ENCODE assay signal across 21 cellular contexts in genomic region chr6:147909645-147910044, GRCh38.
A peak's percentile ranks its signal among the peaks of the same experiment; 100 is the strongest.
DNase-seq lines count a peak whose midpoint lies in the region; ATAC-seq and TF ChIP-seq lines count a peak whose summit lies in the region.
"Had no signal": no experiment of that assay in that cellular context is flagged by ENCODE, and none has a peak within 500 bp of the region (broad histone marks: within the 10 kb centered on the region; RNA-seq: fewer than 3 reads in every experiment).

No MANE protein-coding gene starts in this region.

- peaks cover 1% of the 10 kb centered on the region for H3K36me3 Mint-ChIP-seq in neural progenitor cell
- H3K36me3 Mint-ChIP-seq: activated naive CD8-positive, alpha-beta T cell had no signal

- CTCF ChIA-PET in IMR-90 (lab: Yijun Ruan, JAX), result interaction anchor here (0.6 kb wide), 1 partner anchor 19 kb away, joined by 5 read pairs; no protein-coding TSS in a partner anchor

- no CpG with 5 or more reads among the region's 7 CpGs for WGBS in IMR-90 (ENCODE audit: extremely low coverage in 2 of 2, insufficient read length in 1 of 2), 2 experiments

- no peak overlapping the region; the same call in 1 of the 2 replicates for H2BK20ac ChIP-seq in IMR-90 (ENCODE audit: low read depth, low read length)

- no peak overlapping the region for H3K4ac ChIP-seq in IMR-90 (ENCODE audit: low read depth, low read length)

- no peak overlapping the region for H4K91ac ChIP-seq in IMR-90 (ENCODE audit: insufficient read depth, low read depth, low read length)

- H2BK120ac ChIP-seq in IMR-90 (ENCODE audit: low read depth, low read length), result no peak overlapping the region

- peaks cover 18% of the 10 kb centered on the region for H3K4me1 Mint-ChIP-seq in neural progenitor cell

- no peaks in the 10 kb centered on the region for H3F3A ChIP-seq in neural progenitor cell (ENCODE audit: low read depth)

- H3K9me1 ChIP-seq in IMR-90 (ENCODE audit: insufficient read depth, low read length), result no peaks in the 10 kb centered on the region

- no peak for TF ChIP-seq POLR2A in IMR-90 (IDR thresholded peaks at IDR 0.05; ENCODE audit: low read depth, low read length)

- H3K27ac Mint-ChIP-seq in neural progenitor cell, result no peak overlapping the region
- H3K27ac Mint-ChIP-seq: activated naive CD8-positive, alpha-beta T cell; CD4-positive, alpha-beta T cell; dendritic cell treated with granulocyte-macrophage colony-stimulating factor and Interleukin-4, amounts not matched to agents 40 ng/mL and 50 ng/mL, for 4 days had no signal

- H3K79me1 ChIP-seq in IMR-90 (ENCODE audit: low read depth in 1 of 2, low read length in 2 of 2), result no peaks in the 10 kb centered on the region

- H3K14ac ChIP-seq in IMR-90 (replicated peaks; ENCODE audit: low read depth, low read length), result no peak overlapping the region

- H3K4me3 Mint-ChIP-seq in neural progenitor cell, result no peak overlapping the region
- H3K4me3 Mint-ChIP-seq: activated naive CD8-positive, alpha-beta T cell; CD4-positive, alpha-beta T cell; dendritic cell treated with granulocyte-macrophage colony-stimulating factor and Interleukin-4, amounts not matched to agents 40 ng/mL and 50 ng/mL, for 4 days had no signal

- no peak overlapping the region for H2AK9ac ChIP-seq in IMR-90 (replicated peaks; ENCODE audit: low read depth, low read length, poor library complexity)

- no peak overlapping the region for H3K4me2 ChIP-seq in IMR-90 (ENCODE audit: low read depth, low read length)
- H3K4me2 ChIP-seq in neural progenitor cell, result no peak overlapping the region
- H3K4me2 ChIP-seq: hepatocyte, PC-9 had no signal

- no peak overlapping the region for H2BK15ac ChIP-seq in IMR-90 (ENCODE audit: low read depth, low read length)

- no peak overlapping the region for H3K23ac ChIP-seq in IMR-90 (ENCODE audit: low read depth, low read length)

- no peak for TF ChIP-seq RAD21 in IMR-90 (IDR thresholded peaks at IDR 0.05; ENCODE audit: low read length)

- H3K27me3 ChIP-seq in IMR-90 (ENCODE audit: control insufficient read depth, insufficient read depth, low read length) (no peaks in the 10 kb centered on the region), lower lobe of right lung (ENCODE audit: low read depth) (no peaks in the 10 kb centered on the region), neural progenitor cell (no peaks in the 10 kb centered on the region)
- H3K27me3 ChIP-seq: foreskin keratinocyte, hepatocyte, neutrophil, suprapubic skin had no signal

- H3K4me1 ChIP-seq in IMR-90 (ENCODE audit: control insufficient read depth, insufficient read depth, low read length), result no peaks in the 10 kb centered on the region
- no peaks in the 10 kb centered on the region for H3K4me1 ChIP-seq in lower lobe of right lung
- no peaks in the 10 kb centered on the region for H3K4me1 ChIP-seq in neural progenitor cell
- H3K4me1 ChIP-seq: foreskin keratinocyte, suprapubic skin had no signal

- BruUV-seq in IMR-90 (replicated peaks; lab: Mats Ljungman, UMichigan), result no TSS peak

- H2AFZ ChIP-seq in IMR-90 (replicated peaks; ENCODE audit: low read length, poor library complexity) (no peak overlapping the region), neural progenitor cell (replicated peaks) (no peak overlapping the region)
- H2AFZ ChIP-seq: hepatocyte, PC-9 had no signal

- H3K9me3 ChIP-seq in IMR-90 (ENCODE audit: control insufficient read depth, insufficient read depth, low read length) (no peaks in the 10 kb centered on the region), lower lobe of right lung (no peaks in the 10 kb centered on the region), neural progenitor cell (ENCODE audit: low read depth) (no peaks in the 10 kb centered on the region)
- H3K9me3 ChIP-seq: neutrophil, suprapubic skin had no signal

- H3K27me3 Mint-ChIP-seq in neural progenitor cell (ENCODE audit: insufficient read depth, low read depth), result no peaks in the 10 kb centered on the region
- H3K27me3 Mint-ChIP-seq: activated naive CD8-positive, alpha-beta T cell; CD4-positive, alpha-beta T cell; dendritic cell treated with granulocyte-macrophage colony-stimulating factor and Interleukin-4, amounts not matched to agents 40 ng/mL and 50 ng/mL, for 4 days had no signal

- intact Hi-C loops in IMR-90 (cut with micrococcal nuclease) (no loop called here), lower lobe of right lung (cut with DNase I) (no loop called here)

- H2BK5ac ChIP-seq in IMR-90 (ENCODE audit: low read depth, low read length, poor library complexity, severe bottlenecking), result no peak overlapping the region

- H3K27ac ChIP-seq in C4-2B (0 out of 2 replicates have a peak overlapping the region, but pooled peaks have one; percentile 24), IMR-90 (ENCODE audit: insufficient read depth, low read length) (no peak overlapping the region), lower lobe of right lung (no peak overlapping the region), neural progenitor cell (no peak overlapping the region)
- H3K27ac ChIP-seq: foreskin keratinocyte, hepatocyte, neutrophil, PC-9, suprapubic skin had no signal

- H3K4me3 ChIP-seq in IMR-90 (ENCODE audit: insufficient read depth, low read depth, low read length), result no peak overlapping the region
- H3K4me3 ChIP-seq in lower lobe of right lung, result no peak overlapping the region
- H3K4me3 ChIP-seq in neural progenitor cell, result no peak overlapping the region
- H3K4me3 ChIP-seq: hepatocyte, PC-9, suprapubic skin had no signal

- peak; percentile 39 for DNase-seq in IMR-90
- DNase-seq in astrocyte of the hippocampus (ENCODE audit: low read depth, low spot score), result peak; percentile 60
- DNase-seq in myocyte (ENCODE audit: low read depth), result peak; percentile 93
- DNase-seq in activated CD4-positive, CD25-positive, alpha-beta regulatory T cell (lab: John Stamatoyannopoulos, UW), result no peak
- no peak for DNase-seq in lower lobe of right lung
- no peak for DNase-seq in neural progenitor cell (ENCODE audit: low spot score)
- no peak for DNase-seq in T-helper 1 cell
- DNase-seq: activated CD4-positive, CD25-positive, alpha-beta regulatory T cell treated with anti-CD3 and anti-CD28 coated beads, Interleukin-2, amount 50 U/mL, for 72 hours; CD4-positive, alpha-beta T cell; foreskin keratinocyte; islet precursor cell; NCI-H1436; NCI-H2171 treated with DMSO at 0.1 percent for 48 hours; PC-9; T1000 had no signal

- no peak overlapping the region for H3K56ac ChIP-seq in IMR-90 (ENCODE audit: extremely low read depth, insufficient read depth, low read length)

- no peak overlapping the region for H3K18ac ChIP-seq in IMR-90 (ENCODE audit: low read depth, low read length)

- no peak overlapping the region for H4K8ac ChIP-seq in IMR-90 (ENCODE audit: low read depth in 2 of 2, low read length in 2 of 2)

- H2AK5ac ChIP-seq in IMR-90 (ENCODE audit: low read depth, low read length), result no peak overlapping the region

- in situ Hi-C loops in IMR-90 (cut with MboI; ENCODE audit: low sequenced_read_pairs), result no loop called here

- no peaks in the 10 kb centered on the region for H3K9me3 Mint-ChIP-seq in neural progenitor cell
- H3K9me3 Mint-ChIP-seq: CD4-positive, alpha-beta T cell had no signal

- H4K5ac ChIP-seq in IMR-90 (ENCODE audit: low read depth, low read length), result no peak overlapping the region

- H4K20me1 ChIP-seq in IMR-90 (ENCODE audit: insufficient read depth, low read length) (no peaks in the 10 kb centered on the region), neural progenitor cell (ENCODE audit: low read depth) (no peaks in the 10 kb centered on the region)

- ATAC-seq in IMR-90 (ENCODE audit: low read depth), result peak; percentile 81
- no peak for ATAC-seq in lower lobe of right lung
- ATAC-seq: foreskin keratinocyte had no signal

- H3K79me2 ChIP-seq in neural progenitor cell (ENCODE audit: low read depth), result no peaks in the 10 kb centered on the region
- H3K79me2 ChIP-seq: hepatocyte had no signal

- H3K36me3 ChIP-seq in IMR-90 (ENCODE audit: control insufficient read depth, insufficient read depth, low read length) (no peaks in the 10 kb centered on the region), lower lobe of right lung (no peaks in the 10 kb centered on the region), neural progenitor cell (no peaks in the 10 kb centered on the region)
- H3K36me3 ChIP-seq: neutrophil, suprapubic skin had no signal

- POLR2A ChIA-PET in IMR-90 (lab: Charles Lee; ENCODE audit: unreplicated experiment), result no interaction called here

- H3K9ac ChIP-seq in IMR-90 (ENCODE audit: low read depth, low read length) (no peak overlapping the region), neural progenitor cell (no peak overlapping the region)

- no peak for TF ChIP-seq CTCF in C4-2B (conservative IDR thresholded peaks at IDR 0.05)
- TF ChIP-seq CTCF in IMR-90 (conservative IDR thresholded peaks at IDR 0.05; ENCODE audit: low read depth, low read length), result no peak
- TF ChIP-seq CTCF in lower lobe of right lung (IDR thresholded peaks at IDR 0.05), result no peak
- TF ChIP-seq CTCF in neural progenitor cell (IDR thresholded peaks at IDR 0.05), result no peak

- dilution Hi-C loops in IMR-90 (cut with HindIII; ENCODE audit: low sequenced_read_pairs, unreplicated experiment), result no loop called here

TF ChIP-seq in IMR-90, 13 proteins besides CTCF, POLR2A, EP300 and RAD21 (continues in another document):
- no peak for TF ChIP-seq MXI1 (IDR thresholded peaks at IDR 0.05; ENCODE audit: borderline replicate concordance, low read depth, low read length)
- TF ChIP-seq SMC3 (IDR thresholded peaks at IDR 0.05; ENCODE audit: low read depth, low read length), result no peak
- no peak for TF ChIP-seq ELK1 (IDR thresholded peaks at IDR 0.05; ENCODE audit: borderline replicate concordance, low read depth, low read length)
- TF ChIP-seq CHD1 (IDR thresholded peaks at IDR 0.05; ENCODE audit: low read depth, low read length), result no peak
- no peak for TF ChIP-seq RCOR1 (IDR thresholded peaks at IDR 0.05; ENCODE audit: insufficient replicate concordance, low read length)
- no peak for TF ChIP-seq MAFK (IDR thresholded peaks at IDR 0.05; ENCODE audit: low read depth, low read length)
- TF ChIP-seq CEBPB (IDR thresholded peaks at IDR 0.05; ENCODE audit: low read depth, low read length), result no peak
- no peak for TF ChIP-seq MAZ (IDR thresholded peaks at IDR 0.05; ENCODE audit: borderline replicate concordance, low read depth, low read length)
- no peak for TF ChIP-seq BHLHE40 (IDR thresholded peaks at IDR 0.05; ENCODE audit: low read depth, low read length)
- TF ChIP-seq RFX5 (IDR thresholded peaks at IDR 0.05; ENCODE audit: low read depth, low read length), result no peak

Comparison
In these comparisons a context has a peak if more than half of its experiments do, and no peak if none do; other contexts are left out.
1. DNase-seq: peak in IMR-90 (single experiment), astrocyte of the hippocampus (single experiment) and myocyte (single experiment); none in activated CD4-positive, CD25-positive, alpha-beta regulatory T cell (0 of 4), lower lobe of right lung (single experiment), neural progenitor cell (single experiment) and T-helper 1 cell (0 of 5).